In genomic region chr2:55232084-55232862, GRCh38 we compare ENCODE assay signal across 1 cellular context.
TF ChIP-seq lines count a peak whose summit lies in the region.

Gene CLHC1, minus strand, starts transcription at chr2:55232293. Its CDS starts 9,882 bp downstream, at chr2:55222411.
Gene RPS27A, plus strand, starts transcription at chr2:55232688. Its CDS starts 137 bp downstream, at chr2:55232825.

TF ChIP-seq in K562, 482 proteins besides CTCF, POLR2A, EP300 and RAD21 (continued from another document and continues in another):
- TF ChIP-seq, protein P1, sequence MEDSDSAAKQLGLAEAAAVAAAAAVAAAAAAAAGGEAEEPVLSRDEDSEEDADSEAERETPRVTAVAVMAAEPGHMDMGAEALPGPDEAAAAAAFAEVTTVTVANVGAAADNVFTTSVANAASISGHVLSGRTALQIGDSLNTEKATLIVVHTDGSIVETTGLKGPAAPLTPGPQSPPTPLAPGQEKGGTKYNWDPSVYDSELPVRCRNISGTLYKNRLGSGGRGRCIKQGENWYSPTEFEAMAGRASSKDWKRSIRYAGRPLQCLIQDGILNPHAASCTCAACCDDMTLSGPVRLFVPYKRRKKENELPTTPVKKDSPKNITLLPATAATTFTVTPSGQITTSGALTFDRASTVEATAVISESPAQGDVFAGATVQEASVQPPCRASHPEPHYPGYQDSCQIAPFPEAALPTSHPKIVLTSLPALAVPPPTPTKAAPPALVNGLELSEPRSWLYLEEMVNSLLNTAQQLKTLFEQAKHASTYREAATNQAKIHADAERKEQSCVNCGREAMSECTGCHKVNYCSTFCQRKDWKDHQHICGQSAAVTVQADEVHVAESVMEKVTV (CRISPR knock-in tag; IDR thresholded peaks at IDR 0.05): no peak
- no peak for TF ChIP-seq ZC3H4 (CRISPR knock-in tag; IDR thresholded peaks at IDR 0.05; ENCODE audit: borderline replicate concordance)
- TF ChIP-seq EGR1 (conservative IDR thresholded peaks at IDR 0.05): no peak
- TF ChIP-seq LEF1 (IDR thresholded peaks at IDR 0.05): 0 out of 2 replicates have a peak, but pooled peaks have one; percentile 14
- TF ChIP-seq NRF1 (conservative IDR thresholded peaks at IDR 0.05 in 1 of 2, IDR thresholded peaks at IDR 0.05 in 1 of 2): peak; percentile 92 to 94
- peak; percentile 68 for TF ChIP-seq ZNF584 (CRISPR knock-in tag; IDR thresholded peaks at IDR 0.05; ENCODE audit: low read depth)
- TF ChIP-seq ZNF124 (CRISPR knock-in tag; IDR thresholded peaks at IDR 0.05): no peak
- TF ChIP-seq POLR3A (IDR thresholded peaks at IDR 0.05; ENCODE audit: borderline replicate concordance, extremely low read depth, insufficient read depth, insufficient read length): no peak
- TF ChIP-seq MTA1 (IDR thresholded peaks at IDR 0.05; ENCODE audit: borderline replicate concordance): peak; percentile 81
- TF ChIP-seq SIX5 (IDR thresholded peaks at IDR 0.05; ENCODE audit: borderline replicate concordance in 1 of 2, insufficient read depth in 1 of 2, low read depth in 1 of 2, low read length in 2 of 2): peak; percentile 72 to 74
- no peak for TF ChIP-seq CEBPB (tag; IDR thresholded peaks at IDR 0.05)
- peak; percentile 96 for TF ChIP-seq TAF1 (IDR thresholded peaks at IDR 0.05; ENCODE audit: control insufficient read depth, extremely low read depth, insufficient read depth, low read length, severe bottlenecking)
- no peak for TF ChIP-seq SRSF9 (IDR thresholded peaks at IDR 0.05; ENCODE audit: borderline replicate concordance, low read depth, low read length)
- peak; percentile 52; the same call in 1 of the 2 replicates for TF ChIP-seq ZNF407 (IDR thresholded peaks at IDR 0.05; ENCODE audit: low read depth)
- TF ChIP-seq TCF7 (IDR thresholded peaks at IDR 0.05; ENCODE audit: borderline replicate concordance): no peak
- peak; percentile 60 for TF ChIP-seq SIN3B (IDR thresholded peaks at IDR 0.05; ENCODE audit: low read depth)
- TF ChIP-seq MBD2 (IDR thresholded peaks at IDR 0.05; ENCODE audit: borderline replicate concordance, low read depth): peak; percentile 72
- TF ChIP-seq SMC3 (conservative IDR thresholded peaks at IDR 0.05; ENCODE audit: insufficient read depth, low read depth, low read length): no peak
- TF ChIP-seq RBM14 (IDR thresholded peaks at IDR 0.05; ENCODE audit: borderline replicate concordance, insufficient read depth, low read depth, low read length): no peak
- peak; percentile 92 for TF ChIP-seq KDM5B (IDR thresholded peaks at IDR 0.05; ENCODE audit: insufficient replicate concordance, low read depth, low read length)
- no peak for TF ChIP-seq CHAMP1 (IDR thresholded peaks at IDR 0.05)
- TF ChIP-seq ZNF134 (CRISPR knock-in tag; conservative IDR thresholded peaks at IDR 0.05): no peak
- no peak for TF ChIP-seq CHD1 (IDR thresholded peaks at IDR 0.05; ENCODE audit: low read length)
- TF ChIP-seq MAFK (IDR thresholded peaks at IDR 0.05; ENCODE audit: low read length): peak; percentile 17; the same call in 1 of the 2 replicates
- TF ChIP-seq HNRNPL (IDR thresholded peaks at IDR 0.05; ENCODE audit: low read depth, low read length): no peak
- no peak for TF ChIP-seq KLF6 (CRISPR knock-in tag; IDR thresholded peaks at IDR 0.05; ENCODE audit: borderline replicate concordance)
- no peak for TF ChIP-seq TAF15 (IDR thresholded peaks at IDR 0.05; ENCODE audit: low read depth, low read length)
- TF ChIP-seq NBN (IDR thresholded peaks at IDR 0.05; ENCODE audit: low read depth): peak; percentile 26; the same call in 1 of the 2 replicates
- peak; percentile 89; the same call in 1 of the 2 replicates for TF ChIP-seq GTF2F1 (IDR thresholded peaks at IDR 0.05; ENCODE audit: low read depth, low read length)
- TF ChIP-seq PHF8 (IDR thresholded peaks at IDR 0.05; ENCODE audit: borderline replicate concordance, low read length): peak; percentile 84
- TF ChIP-seq, protein P2, sequence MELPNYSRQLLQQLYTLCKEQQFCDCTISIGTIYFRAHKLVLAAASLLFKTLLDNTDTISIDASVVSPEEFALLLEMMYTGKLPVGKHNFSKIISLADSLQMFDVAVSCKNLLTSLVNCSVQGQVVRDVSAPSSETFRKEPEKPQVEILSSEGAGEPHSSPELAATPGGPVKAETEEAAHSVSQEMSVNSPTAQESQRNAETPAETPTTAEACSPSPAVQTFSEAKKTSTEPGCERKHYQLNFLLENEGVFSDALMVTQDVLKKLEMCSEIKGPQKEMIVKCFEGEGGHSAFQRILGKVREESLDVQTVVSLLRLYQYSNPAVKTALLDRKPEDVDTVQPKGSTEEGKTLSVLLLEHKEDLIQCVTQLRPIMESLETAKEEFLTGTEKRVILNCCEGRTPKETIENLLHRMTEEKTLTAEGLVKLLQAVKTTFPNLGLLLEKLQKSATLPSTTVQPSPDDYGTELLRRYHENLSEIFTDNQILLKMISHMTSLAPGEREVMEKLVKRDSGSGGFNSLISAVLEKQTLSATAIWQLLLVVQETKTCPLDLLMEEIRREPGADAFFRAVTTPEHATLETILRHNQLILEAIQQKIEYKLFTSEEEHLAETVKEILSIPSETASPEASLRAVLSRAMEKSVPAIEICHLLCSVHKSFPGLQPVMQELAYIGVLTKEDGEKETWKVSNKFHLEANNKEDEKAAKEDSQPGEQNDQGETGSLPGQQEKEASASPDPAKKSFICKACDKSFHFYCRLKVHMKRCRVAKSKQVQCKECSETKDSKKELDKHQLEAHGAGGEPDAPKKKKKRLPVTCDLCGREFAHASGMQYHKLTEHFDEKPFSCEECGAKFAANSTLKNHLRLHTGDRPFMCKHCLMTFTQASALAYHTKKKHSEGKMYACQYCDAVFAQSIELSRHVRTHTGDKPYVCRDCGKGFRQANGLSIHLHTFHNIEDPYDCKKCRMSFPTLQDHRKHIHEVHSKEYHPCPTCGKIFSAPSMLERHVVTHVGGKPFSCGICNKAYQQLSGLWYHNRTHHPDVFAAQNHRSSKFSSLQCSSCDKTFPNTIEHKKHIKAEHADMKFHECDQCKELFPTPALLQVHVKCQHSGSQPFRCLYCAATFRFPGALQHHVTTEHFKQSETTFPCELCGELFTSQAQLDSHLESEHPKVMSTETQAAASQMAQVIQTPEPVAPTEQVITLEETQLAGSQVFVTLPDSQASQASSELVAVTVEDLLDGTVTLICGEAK (IDR thresholded peaks at IDR 0.05): peak; percentile 72; the same call in 1 of the 2 replicates
- TF ChIP-seq, protein P2 (CRISPR knock-in tag; IDR thresholded peaks at IDR 0.05): no peak
- TF ChIP-seq ZBTB34 (CRISPR knock-in tag; IDR thresholded peaks at IDR 0.05): no peak
- no peak for TF ChIP-seq TEAD1 (CRISPR knock-in tag; IDR thresholded peaks at IDR 0.05)
- TF ChIP-seq JUND (IDR thresholded peaks at IDR 0.05; ENCODE audit: borderline replicate concordance, low read depth, low read length): peak; percentile 25; the same call in 1 of the 2 replicates
- TF ChIP-seq JUND (tag; IDR thresholded peaks at IDR 0.05; ENCODE audit: borderline replicate concordance, low read depth, low read length): no peak; the same call in 1 of the 3 replicates
- TF ChIP-seq CREM (IDR thresholded peaks at IDR 0.05; ENCODE audit: low read depth): no peak; the same call in none of the 2 replicates
- TF ChIP-seq POLR2AphosphoS5 (IDR thresholded peaks at IDR 0.05; ENCODE audit: control insufficient read depth, insufficient read depth, low read depth, low read length): peak; percentile 94
